ENCODE assay signal across 8 cellular contexts in genomic region chr5:97225222-97225621, GRCh38.
"Had no signal": no experiment of that assay in that cellular context is flagged by ENCODE, and none has a peak within 500 bp of the region (broad histone marks: within the 10 kb centered on the region; RNA-seq: fewer than 3 reads in every experiment).

No MANE protein-coding gene starts in this region.

- H3K4me2 ChIP-seq: GM23338, KMS-11 had no signal

- H3K27ac ChIP-seq: KMS-11 had no signal

- H3K4me1 Mint-ChIP-seq: GM23338, H9 had no signal

- H3K9ac ChIP-seq: KMS-11 had no signal

- H3K4me3 Mint-ChIP-seq: GM23338, H9 had no signal

- H3K9me3 Mint-ChIP-seq: GM23338, H9 had no signal

- DNase-seq: H9, HCEC 1CT, KBM-7 had no signal

- ATAC-seq: GM23338 had no signal

- H3K27ac Mint-ChIP-seq: GM23338, H9 had no signal

- H3K4me3 ChIP-seq: GM23338 had no signal

- FAIRE-seq: H1, H54, HTR-8/SVneo had no signal

- H2AFZ ChIP-seq: GM23338 had no signal
